Comparison of ENCODE assay signal across 9 cellular contexts in the genomic region with DNA sequence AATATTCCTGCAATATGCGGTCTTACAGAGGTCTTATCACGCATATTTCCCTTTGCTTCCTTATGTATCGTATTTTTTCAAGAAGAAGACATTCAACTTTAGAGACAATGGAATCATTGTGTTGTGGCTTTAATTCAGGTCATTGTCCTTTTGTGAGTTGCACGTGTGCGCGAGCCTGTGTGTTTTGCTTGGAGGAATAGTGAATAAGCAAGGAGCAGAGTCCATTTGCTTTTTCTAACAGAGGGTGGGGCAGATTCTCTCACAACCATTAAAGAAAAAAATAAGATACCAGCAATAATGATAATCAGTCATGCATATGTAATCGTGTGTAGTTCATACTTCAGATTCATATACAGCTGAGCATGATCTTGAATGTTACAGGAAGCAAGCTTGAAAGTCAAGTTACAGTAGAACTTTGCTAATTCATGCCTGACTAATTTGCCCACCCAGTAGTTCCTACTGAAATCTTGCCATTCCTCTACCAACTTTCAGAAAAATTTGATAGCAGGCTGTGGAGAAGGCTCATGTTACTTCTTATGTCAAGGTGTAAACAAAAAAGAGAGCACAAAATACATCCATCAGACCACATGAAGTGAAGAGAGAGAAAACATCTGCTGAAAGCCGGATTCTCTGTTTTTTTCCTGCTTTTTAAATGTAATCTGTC.
A peak's percentile ranks its signal among the peaks of the same experiment; 100 is the strongest.
DNase-seq lines count a peak whose midpoint lies in the region; ATAC-seq and TF ChIP-seq lines count a peak whose summit lies in the region.
"Had no signal": no experiment of that assay in that cellular context is flagged by ENCODE, and none has a peak within 500 bp of the region (broad histone marks: within the 10 kb centered on the region; RNA-seq: fewer than 3 reads in every experiment).

No MANE protein-coding gene starts in this region.

- peaks cover 0 to 6% of the 10 kb centered on the region in 2 experiments; a peak in 2 of 4 replicates for H3K79me1 ChIP-seq in IMR-90 (ENCODE audit: low read depth in 1 of 2, low read length in 2 of 2)

- H2BK15ac ChIP-seq in IMR-90 (ENCODE audit: low read depth, low read length) = no peak overlapping the region

- H3K4me1 Mint-ChIP-seq in neural crest cell (peaks cover 35% of the 10 kb centered on the region), endodermal cell (peaks cover 22% of the 10 kb centered on the region)
- peaks cover 5% of the 10 kb centered on the region for H3K4me1 Mint-ChIP-seq in activated CD4-positive, alpha-beta memory T cell treated with anti-CD3 and anti-CD28 coated beads, Interleukin-2, amount 10 ng/mL, durations not matched to agents 7 days and 5 days

- no peak for TF ChIP-seq CTCF in IMR-90 (conservative IDR thresholded peaks at IDR 0.05; ENCODE audit: low read depth, low read length)
- no peak for TF ChIP-seq CTCF in neural crest cell (conservative IDR thresholded peaks at IDR 0.05)
- TF ChIP-seq CTCF in endodermal cell (conservative IDR thresholded peaks at IDR 0.05) = no peak

- dilution Hi-C loops in IMR-90 (cut with HindIII; ENCODE audit: low sequenced_read_pairs, unreplicated experiment) = no loop called here

- H3K56ac ChIP-seq in IMR-90 (ENCODE audit: extremely low read depth, insufficient read depth, low read length) = no peak overlapping the region

- no peak overlapping the region; the same call in 1 of the 2 replicates for H3K23ac ChIP-seq in IMR-90 (ENCODE audit: low read depth, low read length)

- H3K9ac ChIP-seq in BLaER1 = no peak overlapping the region
- no peak overlapping the region for H3K9ac ChIP-seq in IMR-90 (ENCODE audit: low read depth, low read length)
- H3K9ac ChIP-seq in duodenal mucosa (ENCODE audit: low read depth in 1 of 2, low read length in 2 of 2) = peak overlapping the region; percentile 35 to 45
- no peak overlapping the region for H3K9ac ChIP-seq in endodermal cell (ENCODE audit: extremely low read depth, low read length, poor library complexity, severe bottlenecking)

- H3K27ac Mint-ChIP-seq in neural crest cell (ENCODE audit: unreplicated experiment) (peak overlapping the region; percentile 24), endodermal cell (no peak overlapping the region)
- H3K27ac Mint-ChIP-seq in activated CD4-positive, alpha-beta memory T cell treated with anti-CD3 and anti-CD28 coated beads, Interleukin-2, amount 10 ng/mL, durations not matched to agents 7 days and 5 days = no peak overlapping the region
- H3K27ac Mint-ChIP-seq: activated naive CD8-positive, alpha-beta T cell treated with anti-CD3 and anti-CD28 coated beads, Interleukin-2, amount 50 U/mL, for 24 hours had no signal

- CTCF ChIA-PET in IMR-90 (lab: Yijun Ruan, JAX) = no interaction called here
- CTCF ChIA-PET in activated CD4-positive, alpha-beta memory T cell treated with anti-CD3 and anti-CD28 coated beads, Interleukin-2, amount 10 ng/mL, durations not matched to agents 7 days and 5 days (lab: Charles Lee) = no interaction called here

- no peak overlapping the region for H2BK5ac ChIP-seq in IMR-90 (ENCODE audit: low read depth, low read length, poor library complexity, severe bottlenecking)

- H2BK120ac ChIP-seq in IMR-90 (ENCODE audit: low read depth, low read length) = no peak overlapping the region

- H3K36me3 ChIP-seq in BLaER1 (no peaks in the 10 kb centered on the region), IMR-90 (ENCODE audit: control insufficient read depth, insufficient read depth, low read length) (no peaks in the 10 kb centered on the region), duodenal mucosa (ENCODE audit: control insufficient read depth in 1 of 2, insufficient read depth in 2 of 2, low read length in 2 of 2) (no peaks in the 10 kb centered on the region), endodermal cell (ENCODE audit: control insufficient read depth, insufficient read depth, low read length) (no peaks in the 10 kb centered on the region)

- DNase-seq in IMR-90 (no peak), neural crest cell (ENCODE audit: low read depth, low spot score) (no peak), endodermal cell (no peak)
- no peak for DNase-seq in activated CD4-positive, alpha-beta memory T cell treated with anti-CD3 and anti-CD28 coated beads, Interleukin-2, amount 10 ng/mL, durations not matched to agents 7 days and 5 days
- DNase-seq: activated naive CD8-positive, alpha-beta T cell treated with anti-CD3 and anti-CD28 coated beads, Interleukin-2, amount 50 U/mL, for 24 hours had no signal

- 0 out of 2 replicates have a peak overlapping the region, but pooled peaks have one; percentile 27 for H3K14ac ChIP-seq in IMR-90 (replicated peaks; ENCODE audit: low read depth, low read length)

- H3K4me1 ChIP-seq in BLaER1 (peaks cover 11% of the 10 kb centered on the region), IMR-90 (ENCODE audit: control insufficient read depth, insufficient read depth, low read length) (peaks cover 11% of the 10 kb centered on the region), duodenal mucosa (ENCODE audit: control insufficient read depth in 1 of 2, insufficient read depth in 2 of 2, low read length in 2 of 2) (peaks cover 29 to 50% of the 10 kb centered on the region in 2 donors), endodermal cell (ENCODE audit: control insufficient read depth, insufficient read depth, low read length) (no peaks in the 10 kb centered on the region)

- H2BK20ac ChIP-seq in IMR-90 (ENCODE audit: low read depth, low read length) = no peak overlapping the region

- WGBS in IMR-90 (ENCODE audit: extremely low coverage in 2 of 2, insufficient read length in 1 of 2), 2 experiments = no CpG with 5 or more reads among the region's 8 CpGs
- WGBS in endodermal cell (ENCODE audit: insufficient coverage in 1 of 2, insufficient read length in 1 of 2), 2 experiments = 85 to 90% methylated on average over 4 to 8 of the region's 8 CpGs

- TF ChIP-seq POLR2A in IMR-90 (IDR thresholded peaks at IDR 0.05; ENCODE audit: low read depth, low read length) = no peak

- intact Hi-C loops in IMR-90 (cut with micrococcal nuclease) = no loop called here

- H3K9me3 Mint-ChIP-seq in neural crest cell (no peaks in the 10 kb centered on the region), endodermal cell (peaks cover under 1% of the 10 kb centered on the region)
- H3K9me3 Mint-ChIP-seq in activated CD4-positive, alpha-beta memory T cell treated with anti-CD3 and anti-CD28 coated beads, Interleukin-2, amount 10 ng/mL, durations not matched to agents 7 days and 5 days = no peaks in the 10 kb centered on the region
- H3K9me3 Mint-ChIP-seq: activated naive CD8-positive, alpha-beta T cell treated with anti-CD3 and anti-CD28 coated beads, Interleukin-2, amount 50 U/mL, for 24 hours had no signal

- H3K4me3 Mint-ChIP-seq in neural crest cell (peak overlapping the region; percentile 33), endodermal cell (no peak overlapping the region)
- H3K4me3 Mint-ChIP-seq in activated CD4-positive, alpha-beta memory T cell treated with anti-CD3 and anti-CD28 coated beads, Interleukin-2, amount 10 ng/mL, durations not matched to agents 7 days and 5 days = no peak overlapping the region
- H3K4me3 Mint-ChIP-seq: activated naive CD8-positive, alpha-beta T cell treated with anti-CD3 and anti-CD28 coated beads, Interleukin-2, amount 50 U/mL, for 24 hours had no signal

- H4K5ac ChIP-seq in IMR-90 (ENCODE audit: low read depth, low read length) = no peak overlapping the region

- H3K18ac ChIP-seq in IMR-90 (ENCODE audit: low read depth, low read length) = no peak overlapping the region

- peak overlapping the region; percentile 52 for H3K4me2 ChIP-seq in BLaER1
- no peak overlapping the region for H3K4me2 ChIP-seq in IMR-90 (ENCODE audit: low read depth, low read length)

- H3K9me3 ChIP-seq in BLaER1 (no peaks in the 10 kb centered on the region; the same call in 1 of the 2 replicates), IMR-90 (ENCODE audit: control insufficient read depth, insufficient read depth, low read length) (no peaks in the 10 kb centered on the region), duodenal mucosa (ENCODE audit: control insufficient read depth in 1 of 2, low read length in 2 of 2) (no peaks in the 10 kb centered on the region), endodermal cell (ENCODE audit: control insufficient read depth, low read length) (peaks cover under 1% of the 10 kb centered on the region)

- no peak overlapping the region for H4K8ac ChIP-seq in IMR-90 (ENCODE audit: low read depth in 2 of 2, low read length in 2 of 2)

- H4K20me1 ChIP-seq in BLaER1 = no peaks in the 10 kb centered on the region
- H4K20me1 ChIP-seq in IMR-90 (ENCODE audit: insufficient read depth, low read length) = no peaks in the 10 kb centered on the region

- peaks cover 10% of the 10 kb centered on the region; the same call in 1 of the 2 replicates for H3K9me1 ChIP-seq in IMR-90 (ENCODE audit: insufficient read depth, low read length)

- H3K4ac ChIP-seq in IMR-90 (ENCODE audit: low read depth, low read length) = peak overlapping the region; percentile 20; the same call in 1 of the 2 replicates

- H3K4me3 ChIP-seq in BLaER1 (no peak overlapping the region), IMR-90 (ENCODE audit: insufficient read depth, low read depth, low read length) (no peak overlapping the region), duodenal mucosa (ENCODE audit: low read depth in 1 of 2, low read length in 2 of 2) (peak overlapping the region; percentile 6 to 50), endodermal cell (ENCODE audit: low read length) (no peak overlapping the region)

- ATAC-seq in IMR-90 (ENCODE audit: low read depth) = no peak
- ATAC-seq in HG03520 (IDR thresholded peaks at IDR 0.05; ENCODE audit: unreplicated experiment) = no peak
- no peak for ATAC-seq in GM21825 (IDR thresholded peaks at IDR 0.05; ENCODE audit: unreplicated experiment)
- ATAC-seq: activated naive CD8-positive, alpha-beta T cell treated with anti-CD3 and anti-CD28 coated beads, Interleukin-2, amount 50 U/mL, for 24 hours had no signal

- POLR2A ChIA-PET in IMR-90 (lab: Charles Lee; ENCODE audit: unreplicated experiment) = no interaction called here
- POLR2A ChIA-PET in activated CD4-positive, alpha-beta memory T cell treated with anti-CD3 and anti-CD28 coated beads, Interleukin-2, amount 10 ng/mL, durations not matched to agents 7 days and 5 days (lab: Charles Lee) = no interaction called here

- BruUV-seq in IMR-90 (replicated peaks; lab: Mats Ljungman, UMichigan) = no TSS peak

- H3K27ac ChIP-seq in BLaER1 (no peak overlapping the region), IMR-90 (ENCODE audit: insufficient read depth, low read length) (no peak overlapping the region), duodenal mucosa (ENCODE audit: low read depth, low read length) (peak overlapping the region; percentile 73), endodermal cell (ENCODE audit: low read depth, low read length) (no peak overlapping the region)

- no peak for TF ChIP-seq RAD21 in IMR-90 (IDR thresholded peaks at IDR 0.05; ENCODE audit: low read length)

- H3K36me3 Mint-ChIP-seq in neural crest cell (ENCODE audit: low read depth) (peaks cover 3% of the 10 kb centered on the region), endodermal cell (ENCODE audit: low read depth) (no peaks in the 10 kb centered on the region)
- no peaks in the 10 kb centered on the region for H3K36me3 Mint-ChIP-seq in activated CD4-positive, alpha-beta memory T cell treated with anti-CD3 and anti-CD28 coated beads, Interleukin-2, amount 10 ng/mL, durations not matched to agents 7 days and 5 days (ENCODE audit: low read depth)

- in situ Hi-C loops in IMR-90 (cut with MboI; ENCODE audit: low sequenced_read_pairs) = no loop called here

- H2AK9ac ChIP-seq in IMR-90 (replicated peaks; ENCODE audit: low read depth, low read length, poor library complexity) = no peak overlapping the region

- no peak overlapping the region for H4K91ac ChIP-seq in IMR-90 (ENCODE audit: insufficient read depth, low read depth, low read length)

- no peaks in the 10 kb centered on the region for H3K27me3 Mint-ChIP-seq in neural crest cell (ENCODE audit: low read depth)
- H3K27me3 Mint-ChIP-seq in endodermal cell (ENCODE audit: insufficient read depth) = no peaks in the 10 kb centered on the region
- H3K27me3 Mint-ChIP-seq in activated CD4-positive, alpha-beta memory T cell treated with anti-CD3 and anti-CD28 coated beads, Interleukin-2, amount 10 ng/mL, durations not matched to agents 7 days and 5 days = peaks cover 12% of the 10 kb centered on the region
- H3K27me3 Mint-ChIP-seq: activated naive CD8-positive, alpha-beta T cell treated with anti-CD3 and anti-CD28 coated beads, Interleukin-2, amount 50 U/mL, for 24 hours had no signal

- no peak overlapping the region for H2AK5ac ChIP-seq in IMR-90 (ENCODE audit: low read depth, low read length)

- H3K27me3 ChIP-seq in BLaER1 = no peaks in the 10 kb centered on the region
- peaks cover 4% of the 10 kb centered on the region; the same call in 1 of the 2 replicates for H3K27me3 ChIP-seq in IMR-90 (ENCODE audit: control insufficient read depth, insufficient read depth, low read length)
- no peaks in the 10 kb centered on the region for H3K27me3 ChIP-seq in duodenal mucosa (ENCODE audit: control insufficient read depth in 1 of 2, insufficient read depth in 2 of 2, low read length in 2 of 2)
- H3K27me3 ChIP-seq in endodermal cell (ENCODE audit: control insufficient read depth, insufficient read depth, low read length, poor library complexity, severe bottlenecking) = no peaks in the 10 kb centered on the region

- no peak overlapping the region for H2AFZ ChIP-seq in IMR-90 (replicated peaks; ENCODE audit: low read length, poor library complexity)

Comparison
In these comparisons a context has a peak if more than half of its experiments do, and no peak if none do; other contexts are left out.
1. H3K4me3 ChIP-seq: peak in duodenal mucosa (2 of 2); none in BLaER1 (single experiment), IMR-90 (single experiment) and endodermal cell (single experiment).
2. H3K9ac ChIP-seq: peak in duodenal mucosa (2 of 2); none in BLaER1 (single experiment), IMR-90 (single experiment) and endodermal cell (single experiment).